Comparison of ENCODE assay signal across 11 cellular contexts in genomic region chr9:133788819-133789733, GRCh38. TPM values are rescaled to one million over a fixed set of nuclear protein-coding genes. Genes with fewer than 3 reads are reported as not detected.
DNase-seq lines count a peak whose midpoint lies in the region; ATAC-seq and TF ChIP-seq lines count a peak whose summit lies in the region.
"Had no signal": no experiment of that assay in that cellular context is flagged by ENCODE, and none has a peak within 500 bp of the region (broad histone marks: within the 10 kb centered on the region; RNA-seq: fewer than 3 reads in every experiment).

No MANE protein-coding gene starts in this region.

- in situ Hi-C loops in G401 (cut with HindIII; ENCODE audit: low sequenced_read_pairs) = loop anchor here (25.0 kb wide), 1 partner anchor 223 kb away; no protein-coding TSS in a partner anchor

- no peaks in the 10 kb centered on the region for H3K36me3 ChIP-seq in SK-N-MC (ENCODE audit: insufficient read depth, low read length)
- no peaks in the 10 kb centered on the region for H3K36me3 ChIP-seq in PC-9 (ENCODE audit: low read depth)

- no peak overlapping the region for H3K9ac ChIP-seq in SK-N-MC (ENCODE audit: insufficient read length)

- peak overlapping the region; percentile 36 for H3K4me3 ChIP-seq in SK-N-MC
- no peak overlapping the region for H3K4me3 ChIP-seq in PC-9

- H3K4me2 ChIP-seq in PC-9 = no peak overlapping the region

- peak; percentile 18 for DNase-seq in G401 (ENCODE audit: low spot score)
- peak; percentile 34 for DNase-seq in SK-N-MC (ENCODE audit: low read depth, low spot score)
- peak; percentile 70 to 96 (median 90) for DNase-seq in head of caudate nucleus
- DNase-seq in posterior cingulate gyrus = peak; percentile 75 to 98 (median 86)
- DNase-seq in RKO (ENCODE audit: low spot score) = no peak
- DNase-seq in PC-9 = no peak
- DNase-seq: kidney glomerular epithelial cell, NCI-H526, T1000 had no signal

- intact Hi-C loops in head of caudate nucleus (cut with DNase I) = no loop called here
- intact Hi-C loops in posterior cingulate gyrus (cut with DNase I) = no loop called here
- intact Hi-C loops in PC-9 (cut with micrococcal nuclease; ENCODE audit: unreplicated experiment) = no loop called here

- no peak for TF ChIP-seq CTCF in PC-9 (conservative IDR thresholded peaks at IDR 0.05)

- peak overlapping the region; percentile 50; the same call in 1 of the 2 replicates for H3K27ac ChIP-seq in SK-N-MC
- no peak overlapping the region for H3K27ac ChIP-seq in PC-9

- H3K27me3 ChIP-seq in PC-9 (ENCODE audit: insufficient read depth, low read depth) = no peaks in the 10 kb centered on the region

- CTCF ChIA-PET in PC-9 (lab: Charles Lee) = no interaction called here

- no peaks in the 10 kb centered on the region for H3K9me2 ChIP-seq in PC-9 (ENCODE audit: insufficient read depth)

- no peaks in the 10 kb centered on the region for H3K4me1 ChIP-seq in PC-9 (replicated peaks; ENCODE audit: insufficient read depth)

- H4K20me1 ChIP-seq in PC-9 (ENCODE audit: insufficient read depth) = no peaks in the 10 kb centered on the region

- H3K79me2 ChIP-seq in PC-9 (ENCODE audit: low read depth) = no peaks in the 10 kb centered on the region

- H2AFZ ChIP-seq in PC-9 = no peak overlapping the region

- POLR2A ChIA-PET in PC-9 (lab: Charles Lee; ENCODE audit: unreplicated experiment) = no interaction called here

- ATAC-seq in HG02798 (IDR thresholded peaks at IDR 0.05; ENCODE audit: poor library complexity, unreplicated experiment) (no peak), HG03025 (IDR thresholded peaks at IDR 0.05; ENCODE audit: low FRiP score, unreplicated experiment) (no peak)

- H3K9me3 ChIP-seq in SK-N-MC (ENCODE audit: low read depth, low read length) (no peaks in the 10 kb centered on the region), PC-9 (ENCODE audit: insufficient read depth, low read depth) (no peaks in the 10 kb centered on the region)

- no TSS peak for BruUV-seq in PC-9 (replicated peaks; lab: Mats Ljungman, UMichigan)

- peaks cover 4% of the 10 kb centered on the region; the same call in 1 of the 2 replicates for H3F3A ChIP-seq in PC-9 (ENCODE audit: insufficient read depth, low read depth)

RNA-seq across cellular contexts. Expression of gene SARDH, which starts 50.9 kb away (rescaled TPM):
- total RNA-seq in G401 (2014; rRNA removed; shearing (Covaris generic)) = 13.2 and 17.3 TPM in 2 replicates
- total RNA-seq in PC-9 (2021) = 9.9 and 11.3 TPM in 2 replicates

Comparison
In these comparisons a context has a peak if more than half of its experiments do, and no peak if none do; other contexts are left out.
1. DNase-seq: peak in G401 (single experiment), SK-N-MC (single experiment), head of caudate nucleus (42 of 42) and posterior cingulate gyrus (10 of 10); none in RKO (single experiment) and PC-9 (0 of 2).